In genomic region chr14:64943556-64943955, GRCh38 we compare ENCODE assay signal across 18 cellular contexts. TPM values are rescaled to one million over a fixed set of nuclear protein-coding genes. Genes with fewer than 3 reads are reported as not detected.
DNase-seq lines count a peak whose midpoint lies in the region; ATAC-seq and TF ChIP-seq lines count a peak whose summit lies in the region.
"Had no signal": no experiment of that assay in that cellular context is flagged by ENCODE, and none has a peak within 500 bp of the region (broad histone marks: within the 10 kb centered on the region; RNA-seq: fewer than 3 reads in every experiment).

No MANE protein-coding gene starts in this region.

- H3K4me3 ChIP-seq in Caco-2 (ENCODE audit: low read depth, low read length) (no peak overlapping the region), PC-9 (no peak overlapping the region), esophagus (ENCODE audit: low read depth in 1 of 2, low read length in 2 of 2) (no peak overlapping the region)
- H3K4me3 ChIP-seq: cardiac muscle cell, gastrocnemius medialis, vagina had no signal

- H3K27me3 Mint-ChIP-seq in Caco-2 (ENCODE audit: insufficient read depth, unreplicated experiment), result no peaks in the 10 kb centered on the region
- H3K27me3 Mint-ChIP-seq in progenitor cell of endocrine pancreas, result peaks cover 3% of the 10 kb centered on the region
- H3K27me3 Mint-ChIP-seq: activated naive CD4-positive, alpha-beta T cell treated with anti-CD3 and anti-CD28 coated beads, Interleukin-2, amount 10 ng/mL, durations not matched to agents 7 days and 5 days had no signal

- peak overlapping the region; percentile 82 for H3K4me2 ChIP-seq in PC-9

- no peaks in the 10 kb centered on the region for H4K20me1 ChIP-seq in PC-9 (ENCODE audit: insufficient read depth)

- DNase-seq in Caco-2 (no peak), PC-9 (no peak), progenitor cell of endocrine pancreas (ENCODE audit: low spot score, unreplicated experiment) (no peak), NCI-H774 (lab: John Stamatoyannopoulos, UW) (no peak), NCI-H2081 (lab: John Stamatoyannopoulos, UW) (no peak), left cardiac atrium (no peak)
- DNase-seq: activated naive CD4-positive, alpha-beta T cell treated with anti-CD3 and anti-CD28 coated beads, Interleukin-2, amount 10 ng/mL, durations not matched to agents 7 days and 5 days; gastrocnemius medialis; IMR-90; mesendoderm; SIG-M5; stimulated activated CD4-positive, alpha-beta T cell treated with anti-CD3 and anti-CD28 coated beads, Interleukin-12 subunit alpha, Interleukin-12 subunit beta, amount 100 ng/mL, for 4 hours; T-helper 9 cell had no signal

- intact Hi-C loops in Caco-2 (cut with micrococcal nuclease; ENCODE audit: unreplicated experiment), result no loop called here
- intact Hi-C loops in PC-9 (cut with micrococcal nuclease; ENCODE audit: unreplicated experiment), result no loop called here
- intact Hi-C loops in left cardiac atrium (cut with DNase I), result no loop called here

- H3K4me3 Mint-ChIP-seq in Caco-2 (ENCODE audit: unreplicated experiment) (no peak overlapping the region), progenitor cell of endocrine pancreas (ENCODE audit: low read depth) (no peak overlapping the region)
- H3K4me3 Mint-ChIP-seq: activated naive CD4-positive, alpha-beta T cell treated with anti-CD3 and anti-CD28 coated beads, Interleukin-2, amount 10 ng/mL, durations not matched to agents 7 days and 5 days; CD14-positive monocyte had no signal

- 82% methylated on average over 6 of the region's 6 CpGs for WGBS in esophagus, 2 donors

- CTCF ChIA-PET in Caco-2 (lab: Charles Lee), result no interaction called here
- CTCF ChIA-PET in PC-9 (lab: Charles Lee), result no interaction called here

- H3K9me3 ChIP-seq in Caco-2, result no peaks in the 10 kb centered on the region
- H3K9me3 ChIP-seq in PC-9 (ENCODE audit: insufficient read depth, low read depth), result no peaks in the 10 kb centered on the region
- no peaks in the 10 kb centered on the region for H3K9me3 ChIP-seq in esophagus (ENCODE audit: control insufficient read depth in 2 of 2, insufficient read depth in 1 of 2, low read depth in 1 of 2, low read length in 1 of 2)
- H3K9me3 ChIP-seq: gastrocnemius medialis, vagina had no signal

- ATAC-seq in left cardiac atrium, result no peak
- ATAC-seq: gastrocnemius medialis had no signal

- H3K27ac Mint-ChIP-seq in Caco-2 (ENCODE audit: unreplicated experiment) (peak overlapping the region; percentile 32), progenitor cell of endocrine pancreas (peak overlapping the region; percentile 94)

- H3K36me3 Mint-ChIP-seq in Caco-2 (ENCODE audit: insufficient read depth, unreplicated experiment), result peaks cover 71% of the 10 kb centered on the region
- H3K36me3 Mint-ChIP-seq in progenitor cell of endocrine pancreas (ENCODE audit: insufficient read depth), result peaks cover 14% of the 10 kb centered on the region

- H3K27me3 ChIP-seq in Caco-2 (replicated peaks; ENCODE audit: control insufficient read depth, insufficient read depth, low read length) (no peaks in the 10 kb centered on the region), PC-9 (ENCODE audit: insufficient read depth, low read depth) (no peaks in the 10 kb centered on the region), esophagus (ENCODE audit: control insufficient read depth in 1 of 2, insufficient read depth in 2 of 2, low read length in 2 of 2) (no peaks in the 10 kb centered on the region)
- H3K27me3 ChIP-seq: cardiac muscle cell, gastrocnemius medialis, vagina had no signal

- peak overlapping the region; percentile 83 for H3K27ac ChIP-seq in PC-9
- peak overlapping the region; percentile 10 to 62 for H3K27ac ChIP-seq in esophagus (ENCODE audit: low read depth in 2 of 2, low read length in 1 of 2)
- H3K27ac ChIP-seq: cardiac muscle cell, gastrocnemius medialis, vagina had no signal

- H3K9me3 Mint-ChIP-seq in Caco-2 (ENCODE audit: unreplicated experiment) (no peaks in the 10 kb centered on the region), progenitor cell of endocrine pancreas (ENCODE audit: low read depth) (no peaks in the 10 kb centered on the region)
- H3K9me3 Mint-ChIP-seq: activated naive CD4-positive, alpha-beta T cell treated with anti-CD3 and anti-CD28 coated beads, Interleukin-2, amount 10 ng/mL, durations not matched to agents 7 days and 5 days; CD14-positive monocyte had no signal

- H3K4me1 ChIP-seq in Caco-2 (peaks cover 53% of the 10 kb centered on the region), PC-9 (replicated peaks; ENCODE audit: insufficient read depth) (peaks cover 40% of the 10 kb centered on the region), esophagus (ENCODE audit: control insufficient read depth in 2 of 2, insufficient read depth in 2 of 2, low read length in 1 of 2) (peaks cover 0 to 13% of the 10 kb centered on the region in 2 donors)

- no TSS peak for BruUV-seq in Caco-2 (replicated peaks; lab: Mats Ljungman, UMichigan)
- BruUV-seq in PC-9 (replicated peaks; lab: Mats Ljungman, UMichigan), result no TSS peak

- H3K9me2 ChIP-seq in PC-9 (ENCODE audit: insufficient read depth), result no peaks in the 10 kb centered on the region

- POLR2A ChIA-PET in Caco-2 (lab: Charles Lee), result no interaction called here
- POLR2A ChIA-PET in PC-9 (lab: Charles Lee; ENCODE audit: unreplicated experiment), result no interaction called here

- H3K4me1 Mint-ChIP-seq in Caco-2 (ENCODE audit: low read depth, unreplicated experiment) (peaks cover 57% of the 10 kb centered on the region), progenitor cell of endocrine pancreas (ENCODE audit: low read depth) (peaks cover 28% of the 10 kb centered on the region)

- H3F3A ChIP-seq in PC-9 (ENCODE audit: insufficient read depth, low read depth), result peaks cover 19% of the 10 kb centered on the region; the same call in 1 of the 2 replicates

- H3K79me2 ChIP-seq in PC-9 (ENCODE audit: low read depth), result peaks cover 40% of the 10 kb centered on the region

- H3K36me3 ChIP-seq in Caco-2 (ENCODE audit: control insufficient read depth, insufficient read depth, low read length), result peaks cover 4% of the 10 kb centered on the region; the same call in 1 of the 2 replicates
- H3K36me3 ChIP-seq in PC-9 (ENCODE audit: low read depth), result peaks cover 15% of the 10 kb centered on the region
- H3K36me3 ChIP-seq in esophagus (ENCODE audit: control insufficient read depth in 2 of 2, insufficient read depth in 2 of 2, low read length in 1 of 2), result peaks cover 0 to 6% of the 10 kb centered on the region in 2 donors
- H3K36me3 ChIP-seq: cardiac muscle cell, vagina had no signal

- H2AFZ ChIP-seq in PC-9, result no peak overlapping the region

- TF ChIP-seq CTCF in Caco-2 (IDR thresholded peaks at IDR 0.05; ENCODE audit: insufficient read depth in 1 of 2, low read depth in 1 of 2, low read length in 1 of 2, severe bottlenecking in 1 of 2, unreplicated experiment in 1 of 2), result no peak
- no peak for TF ChIP-seq CTCF in PC-9 (conservative IDR thresholded peaks at IDR 0.05)
- TF ChIP-seq CTCF in progenitor cell of endocrine pancreas (IDR thresholded peaks at IDR 0.05; ENCODE audit: unreplicated experiment), result no peak

RNA-seq across cellular contexts. Expression of gene GPX2, which starts 1.0 kb away (rescaled TPM):
- total RNA-seq in Caco-2 (2022) (39.3 and 48.1 TPM in 2 replicates), PC-9 (2021) (196 and 323 TPM in 2 replicates), progenitor cell of endocrine pancreas (11.0 and 13.9 TPM in 2 replicates), left cardiac atrium (not detected)
- 100 to 1,000 TPM in 1 of 2 donors, 10 to 100 TPM in 1; 77.2 to 128 TPM for polyA plus RNA-seq in esophagus
- total RNA-seq: cardiac muscle cell, IMR-90, omental fat pad had no signal
- polyA plus RNA-seq: cardiac muscle cell, CD14-positive monocyte, IMR-90 had no signal

RNA-seq across cellular contexts. Expression of gene RAB15, which starts 28.6 kb away (rescaled TPM):
- total RNA-seq in Caco-2 (2022) (69.5 and 92.5 TPM in 2 replicates), PC-9 (2021) (52.9 and 74.9 TPM in 2 replicates), progenitor cell of endocrine pancreas (27.6 and 28.6 TPM in 2 replicates), left cardiac atrium (10 to 100 TPM; 12.9 to 51.4 TPM)
- polyA plus RNA-seq in esophagus, result 1 to 10 TPM; 3.2 to 3.3 TPM

RNA-seq across cellular contexts. Expression of gene CHURC1, which starts 29.3 kb away (rescaled TPM):
- total RNA-seq in Caco-2 (2022) (51.3 and 52.6 TPM in 2 replicates), PC-9 (2021) (88.1 and 91.8 TPM in 2 replicates), progenitor cell of endocrine pancreas (37.2 and 43.6 TPM in 2 replicates), left cardiac atrium (10 to 100 TPM; 89.1 to 97.4 TPM)
- 10 to 100 TPM; 30.3 to 31.7 TPM for polyA plus RNA-seq in esophagus

RNA-seq across cellular contexts. Expression of gene FNTB, which starts 43.1 kb away (rescaled TPM):
- total RNA-seq in Caco-2 (2022), result 20.6 and 21.2 TPM in 2 replicates
- total RNA-seq in PC-9 (2021), result 23.5 and 35.3 TPM in 2 replicates
- polyA plus RNA-seq in esophagus, result 10 to 100 TPM; 13.3 to 14.6 TPM
- total RNA-seq in progenitor cell of endocrine pancreas, result 20.2 and 22.4 TPM in 2 replicates
- total RNA-seq in left cardiac atrium, result 10 to 100 TPM; 13.1 to 15.9 TPM

Comparison
In these comparisons a context has a peak if more than half of its experiments do, and no peak if none do; other contexts are left out.
1. RNA of gene GPX2, which starts 1.0 kb away (total RNA-seq): 196 to 323 TPM in PC-9, 39.3 to 48.1 TPM in Caco-2 and 11.0 to 13.9 TPM in progenitor cell of endocrine pancreas; not detected in left cardiac atrium; every median in the first group is over 10 times any median in the second.